25 cellular contexts compared by ENCODE assay signal in genomic region chr12:27527512-27527911, GRCh38. TPM values are rescaled to one million over a fixed set of nuclear protein-coding genes. Genes with fewer than 3 reads are reported as not detected.
DNase-seq lines count a peak whose midpoint lies in the region; ATAC-seq, FAIRE-seq and TF ChIP-seq lines count a peak whose summit lies in the region.
"Had no signal": no experiment of that assay in that cellular context is flagged by ENCODE, and none has a peak within 500 bp of the region (broad histone marks: within the 10 kb centered on the region; RNA-seq: fewer than 3 reads in every experiment).

No MANE protein-coding gene starts in this region.

- H3K23ac ChIP-seq in mesenchymal stem cell (ENCODE audit: low read length in 2 of 2) = no peak overlapping the region

- no peak for TF ChIP-seq RAD21 in Ishikawa (IDR thresholded peaks at IDR 0.05; ENCODE audit: low read depth)

- POLR2A ChIA-PET in OCI-LY7 (lab: Charles Lee) = no interaction called here

- H3K4me1 ChIP-seq in heart right ventricle (peaks cover 10 to 81% (median 74%) of the 10 kb centered on the region in 9 donors), heart left ventricle (peaks cover 3 to 79% (median 62%) of the 10 kb centered on the region in 12 donors), mesenchymal stem cell (ENCODE audit: control insufficient read depth, insufficient read depth, low read depth, low read length) (peaks cover 7% of the 10 kb centered on the region), smooth muscle cell (ENCODE audit: low read depth) (peaks cover 27% of the 10 kb centered on the region), OCI-LY7 (ENCODE audit: insufficient read depth, low read length, poor library complexity, severe bottlenecking) (peaks cover 31% of the 10 kb centered on the region), kidney (ENCODE audit: control insufficient read depth in 1 of 2, insufficient read depth in 1 of 2, low read depth in 1 of 2, low read length in 2 of 2) (peaks cover 10 to 12% of the 10 kb centered on the region in 2 donors)

- H3K9ac ChIP-seq in mesenchymal stem cell (ENCODE audit: low read length) (peak overlapping the region; percentile 9), smooth muscle cell (ENCODE audit: low read depth) (no peak overlapping the region), kidney (ENCODE audit: low read length in 2 of 2) (no peak overlapping the region)

- H2BK120ac ChIP-seq in mesenchymal stem cell (ENCODE audit: low read depth, low read length) = no peak overlapping the region

- no peaks in the 10 kb centered on the region for H3K9me2 ChIP-seq in OCI-LY7 (ENCODE audit: insufficient read depth, low read length)

- no peak overlapping the region for H3K4ac ChIP-seq in mesenchymal stem cell (ENCODE audit: low read depth in 1 of 2, low read length in 2 of 2)

- H3K4me2 ChIP-seq in mesenchymal stem cell (ENCODE audit: low read length, poor library complexity, severe bottlenecking) = no peak overlapping the region
- peak overlapping the region; percentile 96 for H3K4me2 ChIP-seq in smooth muscle cell
- H3K4me2 ChIP-seq in OCI-LY7 (ENCODE audit: low read length) = no peak overlapping the region

- no peak overlapping the region for H4K91ac ChIP-seq in mesenchymal stem cell (ENCODE audit: low read length)

- H3K79me2 ChIP-seq in smooth muscle cell (ENCODE audit: low read depth) (peaks cover 84% of the 10 kb centered on the region), OCI-LY7 (ENCODE audit: insufficient read depth, low read depth, low read length) (peaks cover 8% of the 10 kb centered on the region; the same call in 1 of the 2 replicates)

- no peak overlapping the region for H3K18ac ChIP-seq in mesenchymal stem cell (ENCODE audit: low read depth in 1 of 2, low read length in 2 of 2)

- no peak overlapping the region for H2BK5ac ChIP-seq in mesenchymal stem cell (ENCODE audit: low read depth, low read length, poor library complexity, severe bottlenecking)

- no peak overlapping the region for H3K14ac ChIP-seq in mesenchymal stem cell (ENCODE audit: low read length in 2 of 2)

- no peak overlapping the region for H2AFZ ChIP-seq in mesenchymal stem cell (ENCODE audit: low read depth, low read length)
- no peak overlapping the region for H2AFZ ChIP-seq in smooth muscle cell (ENCODE audit: low read depth)
- H2AFZ ChIP-seq in OCI-LY7 (ENCODE audit: low read length) = no peak overlapping the region

- peak overlapping the region in 4 of 10 donors; percentile 8 to 82 (median 42) for H3K4me3 ChIP-seq in heart right ventricle
- peak overlapping the region in 2 of 12 donors; percentile 6 to 67 for H3K4me3 ChIP-seq in heart left ventricle
- no peak overlapping the region for H3K4me3 ChIP-seq in mesenchymal stem cell (ENCODE audit: insufficient read depth in 1 of 2, low read depth in 1 of 2, low read length in 2 of 2)
- H3K4me3 ChIP-seq in smooth muscle cell = no peak overlapping the region
- no peak overlapping the region for H3K4me3 ChIP-seq in OCI-LY7 (ENCODE audit: low read depth, low read length, poor library complexity, severe bottlenecking)
- H3K4me3 ChIP-seq in kidney (ENCODE audit: low read length in 2 of 2) = no peak overlapping the region

- no peak for DNase-seq in heart right ventricle
- no peak for DNase-seq in heart left ventricle
- DNase-seq in mesenchymal stem cell = no peak
- DNase-seq in smooth muscle cell (lab: John Stamatoyannopoulos, UW; ENCODE audit: unreplicated experiment) = no peak
- no peak for DNase-seq in OCI-LY7 (ENCODE audit: low spot score)
- DNase-seq in epidermal melanocyte (ENCODE audit: insufficient read length, low spot score) = no peak
- no peak for DNase-seq in kidney
- DNase-seq: 8988T; C1 segment of cervical spinal cord; CD4-positive, alpha-beta memory T cell; COR-L47; DMS53; H7; KG1; MM.1S; NCI-H1417 treated with DMSO at 0.1 percent for 48 hours; NCI-H1694 treated with DMSO at 0.1 percent for 48 hours; NCI-H2081; NCI-H2171; NCI-H526; NCI-H82; SHP77 had no signal

- no peak overlapping the region for H2AK5ac ChIP-seq in mesenchymal stem cell (ENCODE audit: low read length, severe bottlenecking)

- intact Hi-C loops in heart right ventricle (cut with DNase I) (loop anchor here in 9 of 10 donors (2.0 to 10.0 kb wide), 9 partner anchors 27 to 125 kb away; no protein-coding TSS in a partner anchor), heart left ventricle (cut with DNase I) (loop anchor here in 5 of 10 donors (5.0 to 10.0 kb wide), 4 partner anchors 35 to 125 kb away; no protein-coding TSS in a partner anchor), OCI-LY7 (cut with micrococcal nuclease; ENCODE audit: unreplicated experiment) (no loop called here), kidney (cut with DNase I) (no loop called here)

- no peaks in the 10 kb centered on the region for H3K36me3 ChIP-seq in heart right ventricle
- no peaks in the 10 kb centered on the region for H3K36me3 ChIP-seq in heart left ventricle
- H3K36me3 ChIP-seq in mesenchymal stem cell (ENCODE audit: control insufficient read depth in 1 of 2, insufficient read depth in 2 of 2, low read depth in 1 of 2, low read length in 2 of 2) = peaks cover 0 to 5% of the 10 kb centered on the region in 2 experiments
- H3K36me3 ChIP-seq in smooth muscle cell (ENCODE audit: low read depth) = no peaks in the 10 kb centered on the region
- no peaks in the 10 kb centered on the region for H3K36me3 ChIP-seq in OCI-LY7 (ENCODE audit: insufficient read depth, low read length)
- no peaks in the 10 kb centered on the region for H3K36me3 ChIP-seq in kidney (ENCODE audit: control insufficient read depth in 1 of 2, insufficient read depth in 2 of 2, low read length in 2 of 2)

- no peak for TF ChIP-seq POLR2A in heart left ventricle (IDR thresholded peaks at IDR 0.05)

- no peak overlapping the region for H2BK15ac ChIP-seq in mesenchymal stem cell (ENCODE audit: low read depth, poor library complexity, severe bottlenecking)

- no peak for FAIRE-seq in kidney (lab: Jason Lieb, UNC)

- H3K9me3 ChIP-seq in heart right ventricle = no peaks in the 10 kb centered on the region
- H3K9me3 ChIP-seq in heart left ventricle = no peaks in the 10 kb centered on the region
- H3K9me3 ChIP-seq in mesenchymal stem cell (ENCODE audit: control insufficient read depth, low read length) = no peaks in the 10 kb centered on the region
- no peaks in the 10 kb centered on the region for H3K9me3 ChIP-seq in smooth muscle cell (replicated peaks; ENCODE audit: low read depth)
- H3K9me3 ChIP-seq in OCI-LY7 (ENCODE audit: low read length) = no peaks in the 10 kb centered on the region
- H3K9me3 ChIP-seq in kidney (ENCODE audit: control insufficient read depth in 1 of 2, low read length in 2 of 2) = no peaks in the 10 kb centered on the region

- no peak for ATAC-seq in heart right ventricle
- ATAC-seq in heart left ventricle = no peak
- ATAC-seq: Panc1 had no signal

- H4K8ac ChIP-seq in mesenchymal stem cell (ENCODE audit: low read length) = no peak overlapping the region

- H3K27ac ChIP-seq in heart right ventricle = peak overlapping the region in 8 of 10 donors; percentile 11 to 94 (median 18)
- peak overlapping the region in 5 of 12 donors; percentile 10 to 89 (median 23) for H3K27ac ChIP-seq in heart left ventricle
- no peak overlapping the region for H3K27ac ChIP-seq in mesenchymal stem cell (ENCODE audit: low read length, poor library complexity, severe bottlenecking)
- H3K27ac ChIP-seq in smooth muscle cell (ENCODE audit: low read depth) = no peak overlapping the region
- H3K27ac ChIP-seq in OCI-LY7 (ENCODE audit: low read depth, low read length, poor library complexity, severe bottlenecking) = no peak overlapping the region
- no peak overlapping the region for H3K27ac ChIP-seq in kidney (ENCODE audit: low read depth in 2 of 2, low read length in 2 of 2)
- H3K27ac ChIP-seq: RWPE1 had no signal

- H3K27me3 ChIP-seq in heart right ventricle (no peaks in the 10 kb centered on the region), heart left ventricle (no peaks in the 10 kb centered on the region), mesenchymal stem cell (ENCODE audit: control insufficient read depth in 1 of 2, insufficient read depth in 1 of 2, low read length in 2 of 2) (no peaks in the 10 kb centered on the region), smooth muscle cell (ENCODE audit: low read depth) (no peaks in the 10 kb centered on the region)

- H4K20me1 ChIP-seq in smooth muscle cell (ENCODE audit: low read depth) (peaks cover 77% of the 10 kb centered on the region), OCI-LY7 (ENCODE audit: insufficient read depth, low read length) (no peaks in the 10 kb centered on the region)

- peaks cover 8% of the 10 kb centered on the region for H3F3A ChIP-seq in smooth muscle cell (ENCODE audit: low read depth)

- no peak for TF ChIP-seq EP300 in Ishikawa (IDR thresholded peaks at IDR 0.05; ENCODE audit: borderline replicate concordance)

- H3K79me1 ChIP-seq in mesenchymal stem cell (replicated peaks; ENCODE audit: low read length, poor library complexity, severe bottlenecking) = no peaks in the 10 kb centered on the region

- no peak for TF ChIP-seq CTCF in heart right ventricle (IDR thresholded peaks at IDR 0.05)
- no peak for TF ChIP-seq CTCF in heart left ventricle (IDR thresholded peaks at IDR 0.05)
- TF ChIP-seq CTCF in smooth muscle cell (IDR thresholded peaks at IDR 0.05; ENCODE audit: borderline replicate concordance, insufficient read depth, poor library complexity, severe bottlenecking) = no peak
- TF ChIP-seq CTCF in OCI-LY7 (conservative IDR thresholded peaks at IDR 0.05; ENCODE audit: low read length) = no peak
- TF ChIP-seq CTCF in kidney (IDR thresholded peaks at IDR 0.05; ENCODE audit: borderline replicate concordance, extremely low read depth, insufficient read depth) = no peak

- WGBS in heart right ventricle, 2 donors = 68 to 74% methylated on average over 9 of the region's 9 CpGs
- 67 to 81% (median 75%) methylated on average over 9 of the region's 9 CpGs for WGBS in heart left ventricle, 4 donors
- 95% methylated on average over 9 of the region's 9 CpGs for WGBS in mesenchymal stem cell
- 92% methylated on average over 9 of the region's 9 CpGs for WGBS in smooth muscle cell (ENCODE audit: low lambda C conversion rate)

- no peak overlapping the region for H2BK12ac ChIP-seq in mesenchymal stem cell (ENCODE audit: low read length in 2 of 2)

- no TSS peak for BruUV-seq in OCI-LY7 (replicated peaks; lab: Mats Ljungman, UMichigan)

- CTCF ChIA-PET in OCI-LY7 (lab: Charles Lee; ENCODE audit: unreplicated experiment) = no interaction called here

TF ChIP-seq in Ishikawa, 13 proteins besides CTCF, POLR2A, EP300 and RAD21:
- TF ChIP-seq YY1 (IDR thresholded peaks at IDR 0.05; ENCODE audit: low read depth) = no peak
- peak; percentile 84 for TF ChIP-seq CEBPB (IDR thresholded peaks at IDR 0.05)

RNA-seq across cellular contexts. Expression of gene PPFIBP1, which starts 3.5 kb away (rescaled TPM):
- total RNA-seq in heart right ventricle (100 to 1,000 TPM; 233 to 450 (median 325) TPM), heart left ventricle (100 to 1,000 TPM; 141 to 413 (median 277) TPM), smooth muscle cell (150 and 156 TPM in 2 replicates), OCI-LY7 (2022) (12.1 and 14.6 TPM in 2 replicates), kidney (175 TPM)
- polyA plus RNA-seq in heart right ventricle (10 to 100 TPM; 22.9 to 64.7 TPM), heart left ventricle (10 to 100 TPM; 48.7 to 63.8 TPM), smooth muscle cell (45.7 and 79.1 TPM in 2 replicates), kidney (ENCODE audit: insufficient read depth, low read depth, low replicate concordance) (12.7 TPM)
- 47.8 TPM for polyA plus RNA-seq in mesenchymal stem cell (2013, experiment 1 of 2)
- 46.7 TPM for polyA plus RNA-seq in mesenchymal stem cell (2013, experiment 2 of 2)
- total RNA-seq in OCI-LY7 (2014; rRNA removed; shearing (Covaris generic)) = 7.3 and 12.7 TPM in 2 replicates

Comparison
In these comparisons a context has a peak if more than half of its experiments do, and no peak if none do; other contexts are left out.
1. H3K27ac ChIP-seq: peak in heart right ventricle (8 of 10); none in mesenchymal stem cell (single experiment), smooth muscle cell (single experiment), OCI-LY7 (single experiment) and kidney (0 of 2).
2. intact Hi-C loops: an anchor here in heart right ventricle (2.0 to 10.0 kb wide); none called in OCI-LY7 and kidney.